Comparison of ENCODE assay signal across 9 cellular contexts in the genomic region with DNA sequence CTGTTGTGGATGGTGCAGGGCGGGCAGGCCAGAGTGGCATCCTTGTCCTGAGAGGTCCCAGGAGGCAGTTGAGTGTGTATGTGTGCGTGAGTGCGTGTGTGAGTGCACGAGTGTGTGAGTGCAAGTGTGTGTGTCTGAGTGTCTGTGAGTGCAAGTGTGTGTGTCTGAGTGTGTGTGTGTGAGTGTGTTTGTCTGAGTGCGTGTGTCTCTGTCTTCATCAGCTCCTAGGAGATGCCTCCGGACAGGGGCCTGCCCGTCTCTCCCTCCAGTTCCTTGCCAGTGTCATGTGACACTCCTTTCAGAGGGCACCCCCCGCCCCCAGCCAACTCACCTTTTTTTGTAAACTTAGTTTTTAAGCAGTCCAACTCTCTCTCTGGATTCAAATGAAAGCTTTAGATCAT. TPM values are rescaled to one million over a fixed set of nuclear protein-coding genes. Genes with fewer than 3 reads are reported as not detected.
DNase-seq lines count a peak whose midpoint lies in the region; ATAC-seq and TF ChIP-seq lines count a peak whose summit lies in the region.
"Had no signal": no experiment of that assay in that cellular context is flagged by ENCODE, and none has a peak within 500 bp of the region (broad histone marks: within the 10 kb centered on the region; RNA-seq: fewer than 3 reads in every experiment).

No MANE protein-coding gene starts in this region.

- no peak overlapping the region for H2AK5ac ChIP-seq in H9 (ENCODE audit: insufficient read length, low read length)

- H3K4me1 ChIP-seq in H9 (ENCODE audit: insufficient read depth, low read length) (peaks cover 18% of the 10 kb centered on the region; the same call in 1 of the 2 replicates), gastroesophageal sphincter (peaks cover 11 to 93% (median 57%) of the 10 kb centered on the region in 3 donors)

- no peak overlapping the region for H2BK5ac ChIP-seq in H9 (ENCODE audit: insufficient read length, low read length)

- no peak overlapping the region for H2BK12ac ChIP-seq in H9 (ENCODE audit: insufficient read length, low read depth, low read length)

- H3K23ac ChIP-seq in H9 (ENCODE audit: insufficient read length, low read depth, low read length): no peak overlapping the region

- no peak overlapping the region for H3K14ac ChIP-seq in H9 (ENCODE audit: insufficient read depth, low read length)

- no peaks in the 10 kb centered on the region for H3K23me2 ChIP-seq in H9 (ENCODE audit: insufficient read length, low read depth, low read length, poor library complexity, severe bottlenecking)

- peak overlapping the region; percentile 11 to 37 (median 18); a peak in 4 of 7 replicates for H3K27ac Mint-ChIP-seq in H9
- peak overlapping the region; percentile 93 for H3K27ac Mint-ChIP-seq in T-helper 2 cell treated with Interferon-gamma antibody and Interleukin-4, amounts not matched to agents 5 μg/mL and 100 μg/mL, for 36 hours
- peak overlapping the region; percentile 71 for H3K27ac Mint-ChIP-seq in stimulated activated memory B cell treated with anti-CD40 and anti-IgM and Interleukin-4, amounts not matched to agents 10 μg/mL and 1 μg/mL and 100 μg/mL, for 72 hours

- H4K91ac ChIP-seq in H9 (ENCODE audit: insufficient read length, low read depth, low read length): no peak overlapping the region

- H2AFZ ChIP-seq in H9 (ENCODE audit: low read length): no peak overlapping the region

- H2BK120ac ChIP-seq in H9 (ENCODE audit: low read depth, low read length, poor library complexity, severe bottlenecking): no peak overlapping the region

- TF ChIP-seq CTCF in H9 (conservative IDR thresholded peaks at IDR 0.05) (no peak), gastroesophageal sphincter (IDR thresholded peaks at IDR 0.05) (no peak)

- H4K5ac ChIP-seq in H9 (ENCODE audit: insufficient read length, low read depth, low read length): no peak overlapping the region

- ATAC-seq in gastroesophageal sphincter: no peak
- no peak for ATAC-seq in stimulated activated memory B cell treated with anti-CD40 and anti-IgM and Interleukin-4, amounts not matched to agents 10 μg/mL and 1 μg/mL and 100 μg/mL, for 72 hours
- ATAC-seq: foreskin keratinocyte had no signal

- no peak overlapping the region for H3K4me3 ChIP-seq in gastroesophageal sphincter
- no peak overlapping the region for H3K4me3 ChIP-seq in MG63

- no peak overlapping the region for H3K9ac ChIP-seq in H9 (ENCODE audit: extremely low read depth, insufficient read length, low read length)
- H3K9ac ChIP-seq: KMS-11 had no signal

- no peaks in the 10 kb centered on the region for H3K9me3 Mint-ChIP-seq in H9
- no peaks in the 10 kb centered on the region for H3K9me3 Mint-ChIP-seq in T-helper 2 cell treated with Interferon-gamma antibody and Interleukin-4, amounts not matched to agents 5 μg/mL and 100 μg/mL, for 36 hours
- peaks cover 3% of the 10 kb centered on the region for H3K9me3 Mint-ChIP-seq in stimulated activated memory B cell treated with anti-CD40 and anti-IgM and Interleukin-4, amounts not matched to agents 10 μg/mL and 1 μg/mL and 100 μg/mL, for 72 hours

- no peak overlapping the region for H2BK20ac ChIP-seq in H9 (ENCODE audit: low read depth, low read length, poor library complexity, severe bottlenecking)

- H3K4me2 ChIP-seq in H9 (ENCODE audit: insufficient read depth, insufficient read length, low read length): no peak overlapping the region

- H3K56ac ChIP-seq in H9 (ENCODE audit: insufficient read length, low read depth, low read length): no peak overlapping the region

- H3K79me2 ChIP-seq in H9 (ENCODE audit: insufficient read depth, low read length): peaks cover 49% of the 10 kb centered on the region; the same call in 1 of the 2 replicates

- no peak overlapping the region for H3T11ph ChIP-seq in H9 (ENCODE audit: low read length)

- no peak overlapping the region for H4K8ac ChIP-seq in H9 (replicated peaks; ENCODE audit: insufficient read length, low read depth, low read length)

- no peaks in the 10 kb centered on the region for H3K27me3 ChIP-seq in H9 (ENCODE audit: insufficient read depth, low read length)
- no peaks in the 10 kb centered on the region for H3K27me3 ChIP-seq in gastroesophageal sphincter
- no peaks in the 10 kb centered on the region for H3K27me3 ChIP-seq in MG63
- H3K27me3 ChIP-seq: foreskin keratinocyte had no signal

- DNase-seq in H9 (no peak), NCI-H2107 (lab: John Stamatoyannopoulos, UW) (no peak), MG63 (no peak), NCI-H774 (lab: John Stamatoyannopoulos, UW) (no peak)
- DNase-seq in T-helper 2 cell treated with Interferon-gamma antibody and Interleukin-4, amounts not matched to agents 5 μg/mL and 100 μg/mL, for 36 hours (ENCODE audit: low spot score): no peak
- DNase-seq: foreskin keratinocyte had no signal

- no peak overlapping the region for H2BK15ac ChIP-seq in H9 (ENCODE audit: low read depth, low read length)

- H3K36me3 Mint-ChIP-seq in H9 (ENCODE audit: insufficient read depth in 1 of 3, low read depth in 3 of 3): no peaks in the 10 kb centered on the region
- peaks cover 3% of the 10 kb centered on the region for H3K36me3 Mint-ChIP-seq in T-helper 2 cell treated with Interferon-gamma antibody and Interleukin-4, amounts not matched to agents 5 μg/mL and 100 μg/mL, for 36 hours (ENCODE audit: low read depth)
- H3K36me3 Mint-ChIP-seq in stimulated activated memory B cell treated with anti-CD40 and anti-IgM and Interleukin-4, amounts not matched to agents 10 μg/mL and 1 μg/mL and 100 μg/mL, for 72 hours: peaks cover 9% of the 10 kb centered on the region

- H3K27me3 Mint-ChIP-seq in H9 (ENCODE audit: low read depth): peaks cover 1% of the 10 kb centered on the region; the same call in 1 of the 2 replicates
- no peaks in the 10 kb centered on the region for H3K27me3 Mint-ChIP-seq in T-helper 2 cell treated with Interferon-gamma antibody and Interleukin-4, amounts not matched to agents 5 μg/mL and 100 μg/mL, for 36 hours (ENCODE audit: low read depth)
- H3K27me3 Mint-ChIP-seq in stimulated activated memory B cell treated with anti-CD40 and anti-IgM and Interleukin-4, amounts not matched to agents 10 μg/mL and 1 μg/mL and 100 μg/mL, for 72 hours: no peaks in the 10 kb centered on the region

- H3K79me1 ChIP-seq in H9 (ENCODE audit: insufficient read depth, low read depth, low read length, poor library complexity, severe bottlenecking): no peaks in the 10 kb centered on the region

- no peak overlapping the region for H3K4me3 Mint-ChIP-seq in H9
- H3K4me3 Mint-ChIP-seq in T-helper 2 cell treated with Interferon-gamma antibody and Interleukin-4, amounts not matched to agents 5 μg/mL and 100 μg/mL, for 36 hours: peak overlapping the region; percentile 79
- peak overlapping the region; percentile 59 for H3K4me3 Mint-ChIP-seq in stimulated activated memory B cell treated with anti-CD40 and anti-IgM and Interleukin-4, amounts not matched to agents 10 μg/mL and 1 μg/mL and 100 μg/mL, for 72 hours

- TF ChIP-seq EP300 in gastroesophageal sphincter (IDR thresholded peaks at IDR 0.05): no peak

- WGBS in H9 (ENCODE audit: extremely low coverage, insufficient read length, low lambda C conversion rate): no CpG with 5 or more reads among the region's 8 CpGs
- WGBS in gastroesophageal sphincter (ENCODE audit: low coverage in 1 of 2), 2 donors: 71 to 81% methylated on average over 5 to 7 of the region's 8 CpGs

- H3K36me3 ChIP-seq in gastroesophageal sphincter: no peaks in the 10 kb centered on the region
- no peaks in the 10 kb centered on the region; the same call in 1 of the 2 replicates for H3K36me3 ChIP-seq in MG63

- H4K20me1 ChIP-seq in H9 (ENCODE audit: control insufficient read depth, insufficient read depth, insufficient read length): peaks cover 4% of the 10 kb centered on the region

- H3K9me3 ChIP-seq in H9 (ENCODE audit: control insufficient read depth, low read depth, low read length) (no peaks in the 10 kb centered on the region), gastroesophageal sphincter (no peaks in the 10 kb centered on the region), MG63 (no peaks in the 10 kb centered on the region)

- H3K4ac ChIP-seq in H9 (ENCODE audit: low read depth, low read length): no peak overlapping the region

- H3K27ac ChIP-seq in H9 (ENCODE audit: insufficient read length, low read depth, low read length) (no peak overlapping the region), gastroesophageal sphincter (peak overlapping the region in 3 of 4 donors; percentile 18 to 73 (median 70))
- H3K27ac ChIP-seq: foreskin keratinocyte, KMS-11 had no signal

- no peak overlapping the region for H3K18ac ChIP-seq in H9 (ENCODE audit: insufficient read length, low read depth, low read length)

- H3K4me1 Mint-ChIP-seq in H9: peaks cover 56 to 58% of the 10 kb centered on the region in 2 experiments
- H3K4me1 Mint-ChIP-seq in T-helper 2 cell treated with Interferon-gamma antibody and Interleukin-4, amounts not matched to agents 5 μg/mL and 100 μg/mL, for 36 hours (ENCODE audit: low read depth): peaks cover 77% of the 10 kb centered on the region
- peaks cover 78% of the 10 kb centered on the region for H3K4me1 Mint-ChIP-seq in stimulated activated memory B cell treated with anti-CD40 and anti-IgM and Interleukin-4, amounts not matched to agents 10 μg/mL and 1 μg/mL and 100 μg/mL, for 72 hours

- TF ChIP-seq POLR2A in gastroesophageal sphincter (IDR thresholded peaks at IDR 0.05): no peak

RNA-seq across cellular contexts. Expression of gene IGF2R, which starts 12.3 kb away (rescaled TPM):
- total RNA-seq in H9 (2021): 62.9 and 66.7 TPM in 2 replicates
- total RNA-seq in gastroesophageal sphincter: 10 to 100 TPM; 47.9 to 81.3 (median 52.7) TPM
- 33.4 and 35.9 TPM in 2 replicates for total RNA-seq in MG63 (2014; rRNA removed; shearing (Covaris generic); ENCODE audit: low replicate concordance)

Comparison
In these comparisons a context has a peak if more than half of its experiments do, and no peak if none do; other contexts are left out.
1. H3K27ac Mint-ChIP-seq: peak in every context shown above with its lines; median percentile 93 in T-helper 2 cell treated with Interferon-gamma antibody and Interleukin-4, amounts not matched to agents 5 μg/mL and 100 μg/mL, for 36 hours; 71 in stimulated activated memory B cell treated with anti-CD40 and anti-IgM and Interleukin-4, amounts not matched to agents 10 μg/mL and 1 μg/mL and 100 μg/mL, for 72 hours; 18 in H9.
2. H3K4me3 Mint-ChIP-seq: peak in T-helper 2 cell treated with Interferon-gamma antibody and Interleukin-4, amounts not matched to agents 5 μg/mL and 100 μg/mL, for 36 hours (single experiment) and stimulated activated memory B cell treated with anti-CD40 and anti-IgM and Interleukin-4, amounts not matched to agents 10 μg/mL and 1 μg/mL and 100 μg/mL, for 72 hours (single experiment); none in H9 (0 of 2).